ENCODE assay signal across 1 cellular context in genomic region chr20:32064667-32065066, GRCh38.
TF ChIP-seq lines count a peak whose summit lies in the region.

No MANE protein-coding gene starts in this region.

TF ChIP-seq in GM12878, 131 proteins besides CTCF, POLR2A, EP300 and RAD21 (continues in another document):
- TF ChIP-seq SMC3 (IDR thresholded peaks at IDR 0.05; ENCODE audit: borderline replicate concordance, low read length) = no peak
- peak; percentile 78 for TF ChIP-seq TCF12 (IDR thresholded peaks at IDR 0.05; ENCODE audit: low read depth, low read length)
- TF ChIP-seq PAX5 (IDR thresholded peaks at IDR 0.05; ENCODE audit: borderline replicate concordance, low read depth, low read length) = peak; percentile 80; the same call in 1 of the 2 replicates
- TF ChIP-seq SMARCA5 (IDR thresholded peaks at IDR 0.05) = no peak
- no peak for TF ChIP-seq KLF5 (IDR thresholded peaks at IDR 0.05; ENCODE audit: partially characterized antibody)
- TF ChIP-seq ZNF217 (IDR thresholded peaks at IDR 0.05) = 0 out of 2 replicates have a peak, but pooled peaks have one; percentile 8
- peak; percentile 63 to 70; a peak in 2 of 4 replicates for TF ChIP-seq IKZF2 (IDR thresholded peaks at IDR 0.05)
- no peak for TF ChIP-seq USF1 (IDR thresholded peaks at IDR 0.05; ENCODE audit: borderline replicate concordance, extremely low read length, insufficient read depth, low read depth, low read length)
- no peak for TF ChIP-seq ATF3 (IDR thresholded peaks at IDR 0.05; ENCODE audit: borderline replicate concordance, extremely low read depth, low read depth, low read length)
- no peak for TF ChIP-seq SREBF2 (IDR thresholded peaks at IDR 0.05; ENCODE audit: low read length)
- TF ChIP-seq SKIL (IDR thresholded peaks at IDR 0.05; ENCODE audit: low read depth, poor library complexity, severe bottlenecking) = no peak
- no peak for TF ChIP-seq NR2C1 (IDR thresholded peaks at IDR 0.05)
- TF ChIP-seq, protein P1, sequence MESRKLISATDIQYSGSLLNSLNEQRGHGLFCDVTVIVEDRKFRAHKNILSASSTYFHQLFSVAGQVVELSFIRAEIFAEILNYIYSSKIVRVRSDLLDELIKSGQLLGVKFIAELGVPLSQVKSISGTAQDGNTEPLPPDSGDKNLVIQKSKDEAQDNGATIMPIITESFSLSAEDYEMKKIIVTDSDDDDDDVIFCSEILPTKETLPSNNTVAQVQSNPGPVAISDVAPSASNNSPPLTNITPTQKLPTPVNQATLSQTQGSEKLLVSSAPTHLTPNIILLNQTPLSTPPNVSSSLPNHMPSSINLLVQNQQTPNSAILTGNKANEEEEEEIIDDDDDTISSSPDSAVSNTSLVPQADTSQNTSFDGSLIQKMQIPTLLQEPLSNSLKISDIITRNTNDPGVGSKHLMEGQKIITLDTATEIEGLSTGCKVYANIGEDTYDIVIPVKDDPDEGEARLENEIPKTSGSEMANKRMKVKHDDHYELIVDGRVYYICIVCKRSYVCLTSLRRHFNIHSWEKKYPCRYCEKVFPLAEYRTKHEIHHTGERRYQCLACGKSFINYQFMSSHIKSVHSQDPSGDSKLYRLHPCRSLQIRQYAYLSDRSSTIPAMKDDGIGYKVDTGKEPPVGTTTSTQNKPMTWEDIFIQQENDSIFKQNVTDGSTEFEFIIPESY (IDR thresholded peaks at IDR 0.05) = no peak
- no peak for TF ChIP-seq FOXK2 (IDR thresholded peaks at IDR 0.05)
- 0 out of 2 replicates have a peak, but pooled peaks have one; percentile 3 for TF ChIP-seq SPI1 (IDR thresholded peaks at IDR 0.05; ENCODE audit: borderline replicate concordance, insufficient read depth, low read depth, low read length)
- TF ChIP-seq CHD1 (IDR thresholded peaks at IDR 0.05; ENCODE audit: low read depth, low read length) = no peak
- TF ChIP-seq MEF2B (IDR thresholded peaks at IDR 0.05; ENCODE audit: partially characterized antibody, poor library complexity, severe bottlenecking) = peak; percentile 79
- TF ChIP-seq, protein P2, sequence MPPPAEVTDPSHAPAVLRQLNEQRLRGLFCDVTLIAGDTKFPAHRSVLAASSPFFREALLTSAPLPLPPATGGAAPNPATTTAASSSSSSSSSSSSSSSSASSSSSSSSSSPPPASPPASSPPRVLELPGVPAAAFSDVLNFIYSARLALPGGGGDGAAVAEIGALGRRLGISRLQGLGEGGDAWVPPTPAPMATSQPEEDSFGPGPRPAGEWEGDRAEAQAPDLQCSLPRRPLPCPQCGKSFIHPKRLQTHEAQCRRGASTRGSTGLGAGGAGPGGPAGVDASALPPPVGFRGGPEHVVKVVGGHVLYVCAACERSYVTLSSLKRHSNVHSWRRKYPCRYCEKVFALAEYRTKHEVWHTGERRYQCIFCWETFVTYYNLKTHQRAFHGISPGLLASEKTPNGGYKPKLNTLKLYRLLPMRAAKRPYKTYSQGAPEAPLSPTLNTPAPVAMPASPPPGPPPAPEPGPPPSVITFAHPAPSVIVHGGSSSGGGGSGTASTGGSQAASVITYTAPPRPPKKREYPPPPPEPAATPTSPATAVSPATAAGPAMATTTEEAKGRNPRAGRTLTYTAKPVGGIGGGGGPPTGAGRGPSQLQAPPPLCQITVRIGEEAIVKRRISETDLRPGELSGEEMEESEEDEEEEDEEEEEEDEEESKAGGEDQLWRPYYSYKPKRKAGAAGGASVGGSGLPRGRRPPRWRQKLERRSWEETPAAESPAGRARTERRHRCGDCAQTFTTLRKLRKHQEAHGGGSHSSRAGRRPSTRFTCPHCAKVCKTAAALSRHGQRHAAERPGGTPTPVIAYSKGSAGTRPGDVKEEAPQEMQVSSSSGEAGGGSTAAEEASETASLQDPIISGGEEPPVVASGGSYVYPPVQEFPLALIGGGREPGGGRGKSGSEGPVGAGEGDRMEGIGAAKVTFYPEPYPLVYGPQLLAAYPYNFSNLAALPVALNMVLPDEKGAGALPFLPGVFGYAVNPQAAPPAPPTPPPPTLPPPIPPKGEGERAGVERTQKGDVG (CRISPR knock-in tag; IDR thresholded peaks at IDR 0.05) = no peak
- TF ChIP-seq YBX1 (IDR thresholded peaks at IDR 0.05) = no peak
- no peak for TF ChIP-seq NRF1 (conservative IDR thresholded peaks at IDR 0.05; ENCODE audit: low read depth, low read length)
- TF ChIP-seq ZZZ3 (IDR thresholded peaks at IDR 0.05; ENCODE audit: control insufficient read depth, insufficient read length, low read depth) = no peak
- TF ChIP-seq CBX3 (IDR thresholded peaks at IDR 0.05; ENCODE audit: borderline replicate concordance, low read depth) = no peak
- no peak for TF ChIP-seq CREB1 (IDR thresholded peaks at IDR 0.05; ENCODE audit: low read depth)
- TF ChIP-seq ZSCAN29 (IDR thresholded peaks at IDR 0.05) = no peak
- no peak for TF ChIP-seq BRCA1 (IDR thresholded peaks at IDR 0.05; ENCODE audit: low read depth, low read length)
- no peak for TF ChIP-seq ESRRA (IDR thresholded peaks at IDR 0.05; ENCODE audit: low read length)
- TF ChIP-seq, protein P3, sequence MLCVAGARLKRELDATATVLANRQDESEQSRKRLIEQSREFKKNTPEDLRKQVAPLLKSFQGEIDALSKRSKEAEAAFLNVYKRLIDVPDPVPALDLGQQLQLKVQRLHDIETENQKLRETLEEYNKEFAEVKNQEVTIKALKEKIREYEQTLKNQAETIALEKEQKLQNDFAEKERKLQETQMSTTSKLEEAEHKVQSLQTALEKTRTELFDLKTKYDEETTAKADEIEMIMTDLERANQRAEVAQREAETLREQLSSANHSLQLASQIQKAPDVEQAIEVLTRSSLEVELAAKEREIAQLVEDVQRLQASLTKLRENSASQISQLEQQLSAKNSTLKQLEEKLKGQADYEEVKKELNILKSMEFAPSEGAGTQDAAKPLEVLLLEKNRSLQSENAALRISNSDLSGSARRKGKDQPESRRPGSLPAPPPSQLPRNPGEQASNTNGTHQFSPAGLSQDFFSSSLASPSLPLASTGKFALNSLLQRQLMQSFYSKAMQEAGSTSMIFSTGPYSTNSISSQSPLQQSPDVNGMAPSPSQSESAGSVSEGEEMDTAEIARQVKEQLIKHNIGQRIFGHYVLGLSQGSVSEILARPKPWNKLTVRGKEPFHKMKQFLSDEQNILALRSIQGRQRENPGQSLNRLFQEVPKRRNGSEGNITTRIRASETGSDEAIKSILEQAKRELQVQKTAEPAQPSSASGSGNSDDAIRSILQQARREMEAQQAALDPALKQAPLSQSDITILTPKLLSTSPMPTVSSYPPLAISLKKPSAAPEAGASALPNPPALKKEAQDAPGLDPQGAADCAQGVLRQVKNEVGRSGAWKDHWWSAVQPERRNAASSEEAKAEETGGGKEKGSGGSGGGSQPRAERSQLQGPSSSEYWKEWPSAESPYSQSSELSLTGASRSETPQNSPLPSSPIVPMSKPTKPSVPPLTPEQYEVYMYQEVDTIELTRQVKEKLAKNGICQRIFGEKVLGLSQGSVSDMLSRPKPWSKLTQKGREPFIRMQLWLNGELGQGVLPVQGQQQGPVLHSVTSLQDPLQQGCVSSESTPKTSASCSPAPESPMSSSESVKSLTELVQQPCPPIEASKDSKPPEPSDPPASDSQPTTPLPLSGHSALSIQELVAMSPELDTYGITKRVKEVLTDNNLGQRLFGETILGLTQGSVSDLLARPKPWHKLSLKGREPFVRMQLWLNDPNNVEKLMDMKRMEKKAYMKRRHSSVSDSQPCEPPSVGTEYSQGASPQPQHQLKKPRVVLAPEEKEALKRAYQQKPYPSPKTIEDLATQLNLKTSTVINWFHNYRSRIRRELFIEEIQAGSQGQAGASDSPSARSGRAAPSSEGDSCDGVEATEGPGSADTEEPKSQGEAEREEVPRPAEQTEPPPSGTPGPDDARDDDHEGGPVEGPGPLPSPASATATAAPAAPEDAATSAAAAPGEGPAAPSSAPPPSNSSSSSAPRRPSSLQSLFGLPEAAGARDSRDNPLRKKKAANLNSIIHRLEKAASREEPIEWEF (IDR thresholded peaks at IDR 0.05; ENCODE audit: insufficient replicate concordance, low read depth, low read length) = peak; percentile 85
- no peak for TF ChIP-seq FOS (IDR thresholded peaks at IDR 0.05; ENCODE audit: borderline replicate concordance, extremely low read depth, insufficient read length)
- TF ChIP-seq BMI1 (IDR thresholded peaks at IDR 0.05; ENCODE audit: borderline replicate concordance) = no peak
- no peak for TF ChIP-seq NFIC (IDR thresholded peaks at IDR 0.05; ENCODE audit: low read depth, low read length)
- TF ChIP-seq GATAD2B (conservative IDR thresholded peaks at IDR 0.05; ENCODE audit: low read depth) = peak; percentile 85
- TF ChIP-seq ZNF592 (IDR thresholded peaks at IDR 0.05) = 0 out of 2 replicates have a peak, but pooled peaks have one; percentile 21
- TF ChIP-seq IRF5 (IDR thresholded peaks at IDR 0.05; ENCODE audit: borderline replicate concordance) = no peak
- peak; percentile 93 for TF ChIP-seq BCL3 (IDR thresholded peaks at IDR 0.05; ENCODE audit: borderline replicate concordance, insufficient read depth, low read depth, low read length, poor library complexity, severe bottlenecking)
- TF ChIP-seq MTA2 (IDR thresholded peaks at IDR 0.05; ENCODE audit: low read depth) = no peak
- TF ChIP-seq IKZF1 (conservative IDR thresholded peaks at IDR 0.05) = peak; percentile 55
- TF ChIP-seq TBL1XR1 (IDR thresholded peaks at IDR 0.05; ENCODE audit: low read depth, low read length) = no peak
- no peak for TF ChIP-seq CBFB (IDR thresholded peaks at IDR 0.05; ENCODE audit: low read depth)
- TF ChIP-seq EED (IDR thresholded peaks at IDR 0.05; ENCODE audit: low read depth) = peak; percentile 64
- no peak for TF ChIP-seq KAT2A (conservative IDR thresholded peaks at IDR 0.05; ENCODE audit: control insufficient read depth, low read depth, low read length)
- no peak for TF ChIP-seq CEBPB (IDR thresholded peaks at IDR 0.05; ENCODE audit: borderline replicate concordance in 1 of 2, low read depth in 2 of 2, low read length in 2 of 2)
- peak in 1 of 2 experiments; percentile 83; a peak in 2 of 3 replicates for TF ChIP-seq EGR1 (IDR thresholded peaks at IDR 0.05; ENCODE audit: borderline replicate concordance in 1 of 2, low read depth in 2 of 2, low read length in 2 of 2)
